In genomic region chr6:163793584-163793983, GRCh38 we compare ENCODE assay signal across 8 cellular contexts.
DNase-seq lines count a peak whose midpoint lies in the region; ATAC-seq, FAIRE-seq and TF ChIP-seq lines count a peak whose summit lies in the region.

No MANE protein-coding gene starts in this region.

- DNase-seq in RCC 7860 (ENCODE audit: low spot score): peak; percentile 94
- DNase-seq in non-pigmented ciliary epithelial cell (ENCODE audit: low read depth): peak; percentile 41
- DNase-seq in GM19240 (ENCODE audit: insufficient read length, low spot score): no peak
- no peak for DNase-seq in progenitor cell of endocrine pancreas (ENCODE audit: low spot score, unreplicated experiment)
- DNase-seq in NCI-H774 (lab: John Stamatoyannopoulos, UW): no peak
- no peak for DNase-seq in NOMO-1 (lab: John Stamatoyannopoulos, UW; ENCODE audit: unreplicated experiment in 2 of 2)

- no peak overlapping the region for H3K4me3 Mint-ChIP-seq in progenitor cell of endocrine pancreas (ENCODE audit: low read depth)

- peaks cover under 1% of the 10 kb centered on the region for H3K9me3 Mint-ChIP-seq in progenitor cell of endocrine pancreas (ENCODE audit: low read depth)

- no peak for TF ChIP-seq CTCF in progenitor cell of endocrine pancreas (IDR thresholded peaks at IDR 0.05; ENCODE audit: unreplicated experiment)

- no peak overlapping the region for H3K27ac Mint-ChIP-seq in progenitor cell of endocrine pancreas

- H3K36me3 Mint-ChIP-seq in progenitor cell of endocrine pancreas (ENCODE audit: insufficient read depth): no peaks in the 10 kb centered on the region

- peak; percentile 95 for ATAC-seq in GM18867 (IDR thresholded peaks at IDR 0.05; ENCODE audit: unreplicated experiment)
- peak; percentile 85 for ATAC-seq in HG02623 (IDR thresholded peaks at IDR 0.05; ENCODE audit: unreplicated experiment)

- peak; percentile 96 for FAIRE-seq in RCC 7860 (lab: Jason Lieb, UNC)

- H3K27me3 Mint-ChIP-seq in progenitor cell of endocrine pancreas: peaks cover 7% of the 10 kb centered on the region

- H3K4me1 Mint-ChIP-seq in progenitor cell of endocrine pancreas (ENCODE audit: low read depth): no peaks in the 10 kb centered on the region

Comparison
In these comparisons a context has a peak if more than half of its experiments do, and no peak if none do; other contexts are left out.
1. DNase-seq: peak in RCC 7860 (single experiment) and non-pigmented ciliary epithelial cell (single experiment); none in GM19240 (single experiment), progenitor cell of endocrine pancreas (single experiment), NCI-H774 (single experiment) and NOMO-1 (0 of 2).